ENCODE assay signal across 1 cellular context in the genomic region with DNA sequence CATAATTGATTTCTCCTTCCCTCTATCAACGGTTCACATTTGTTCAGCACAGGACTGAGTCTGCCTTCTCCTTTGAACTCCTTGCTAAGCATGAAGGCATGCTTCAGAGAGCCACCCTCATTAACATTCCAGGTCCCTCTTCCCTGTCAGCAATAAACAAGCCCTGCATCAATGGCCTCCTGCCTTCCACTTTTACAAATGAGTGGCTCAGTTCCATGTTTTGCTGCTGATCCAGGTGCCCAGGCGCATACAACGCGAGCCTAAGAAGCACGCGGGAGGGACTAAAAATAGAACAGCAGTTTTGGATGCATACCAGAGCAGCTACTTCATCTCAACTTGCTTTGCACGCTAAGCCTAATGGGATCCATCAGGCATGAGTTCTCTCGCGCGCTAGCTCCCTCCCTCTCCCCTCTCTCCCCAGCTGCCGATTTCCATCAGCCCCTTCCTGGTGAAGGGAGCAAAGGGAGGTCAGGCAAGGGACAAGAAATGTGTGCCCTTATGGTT.
A peak's percentile ranks its signal among the peaks of the same experiment; 100 is the strongest.
TF ChIP-seq lines count a peak whose summit lies in the region.

No MANE protein-coding gene starts in this region.

TF ChIP-seq in HEK293, 187 proteins besides CTCF, POLR2A, EP300 and RAD21 (continued from another document and continues in another):
- TF ChIP-seq ZNF133 (tag by site-specific recombination; IDR thresholded peaks at IDR 0.05) (no peak; the same call in 1 of the 2 replicates), ZNF354C (tag by site-specific recombination; IDR thresholded peaks at IDR 0.05; ENCODE audit: borderline replicate concordance, low read depth) (no peak), ZNF10 (tag by site-specific recombination; IDR thresholded peaks at IDR 0.05) (peak; percentile 3), KLF7 (tag by site-specific recombination; IDR thresholded peaks at IDR 0.05; ENCODE audit: borderline replicate concordance) (no peak; the same call in 1 of the 2 replicates), ZNF830 (tag by site-specific recombination; IDR thresholded peaks at IDR 0.05; ENCODE audit: low read depth) (no peak), ZNF23 (tag by site-specific recombination; IDR thresholded peaks at IDR 0.05; ENCODE audit: borderline replicate concordance) (no peak), ZNF561 (tag by site-specific recombination; IDR thresholded peaks at IDR 0.05; ENCODE audit: borderline replicate concordance) (no peak), ZNF792 (tag by site-specific recombination; IDR thresholded peaks at IDR 0.05) (no peak), ZNF341 (tag by site-specific recombination; IDR thresholded peaks at IDR 0.05; ENCODE audit: low read depth) (peak; percentile 98), ZBTB20 (tag by site-specific recombination; IDR thresholded peaks at IDR 0.05) (peak; percentile 83), ZSCAN23 (tag by site-specific recombination; IDR thresholded peaks at IDR 0.05) (peak; percentile 90), ZNF366 (tag by site-specific recombination; conservative IDR thresholded peaks at IDR 0.05) (peak; percentile 90), ZNF433 (tag by site-specific recombination; IDR thresholded peaks at IDR 0.05; ENCODE audit: low read depth) (no peak), SALL2 (tag by site-specific recombination; IDR thresholded peaks at IDR 0.05; ENCODE audit: borderline replicate concordance) (no peak), ZNF274 (IDR thresholded peaks at IDR 0.05; ENCODE audit: low read length) (no peak), ZNF274 (tag by site-specific recombination; IDR thresholded peaks at IDR 0.05; ENCODE audit: borderline replicate concordance) (no peak; the same call in 1 of the 2 replicates), ZNF596 (tag by site-specific recombination; IDR thresholded peaks at IDR 0.05) (no peak), ZNF701 (tag by site-specific recombination; IDR thresholded peaks at IDR 0.05) (no peak), ZNF350 (tag by site-specific recombination; IDR thresholded peaks at IDR 0.05) (no peak), WT1 (tag by site-specific recombination; IDR thresholded peaks at IDR 0.05) (peak; percentile 76), HOXC10 (CRISPR knock-in tag; IDR thresholded peaks at IDR 0.05) (no peak), EGR2 (tag by site-specific recombination; IDR thresholded peaks at IDR 0.05; ENCODE audit: low read depth) (no peak), ZNF221 (tag by site-specific recombination; IDR thresholded peaks at IDR 0.05; ENCODE audit: borderline replicate concordance) (no peak), ZNF473 (tag by site-specific recombination; IDR thresholded peaks at IDR 0.05) (no peak), ZNF423 (tag by site-specific recombination; IDR thresholded peaks at IDR 0.05) (peak; percentile 39; the same call in 1 of the 2 replicates), ZBTB1 (tag by site-specific recombination; IDR thresholded peaks at IDR 0.05) (0 out of 2 replicates have a peak, but pooled peaks have one; percentile 36), ZNF548 (tag by site-specific recombination; IDR thresholded peaks at IDR 0.05) (no peak), ZEB2 (tag by site-specific recombination; IDR thresholded peaks at IDR 0.05) (peak; percentile 97), ZNF623 (tag by site-specific recombination; IDR thresholded peaks at IDR 0.05) (no peak), HOXA7 (CRISPR knock-in tag; IDR thresholded peaks at IDR 0.05; ENCODE audit: borderline replicate concordance) (no peak), ZNF324 (tag by site-specific recombination; IDR thresholded peaks at IDR 0.05) (peak; percentile 78), ZNF335 (tag by site-specific recombination; conservative IDR thresholded peaks at IDR 0.05) (peak; percentile 87)
- TF ChIP-seq, protein P1, sequence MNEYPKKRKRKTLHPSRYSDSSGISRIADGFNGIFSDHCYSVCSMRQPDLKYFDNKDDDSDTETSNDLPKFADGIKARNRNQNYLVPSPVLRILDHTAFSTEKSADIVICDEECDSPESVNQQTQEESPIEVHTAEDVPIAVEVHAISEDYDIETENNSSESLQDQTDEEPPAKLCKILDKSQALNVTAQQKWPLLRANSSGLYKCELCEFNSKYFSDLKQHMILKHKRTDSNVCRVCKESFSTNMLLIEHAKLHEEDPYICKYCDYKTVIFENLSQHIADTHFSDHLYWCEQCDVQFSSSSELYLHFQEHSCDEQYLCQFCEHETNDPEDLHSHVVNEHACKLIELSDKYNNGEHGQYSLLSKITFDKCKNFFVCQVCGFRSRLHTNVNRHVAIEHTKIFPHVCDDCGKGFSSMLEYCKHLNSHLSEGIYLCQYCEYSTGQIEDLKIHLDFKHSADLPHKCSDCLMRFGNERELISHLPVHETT (tag by site-specific recombination; IDR thresholded peaks at IDR 0.05): peak; percentile 83
- TF ChIP-seq, protein P2, sequence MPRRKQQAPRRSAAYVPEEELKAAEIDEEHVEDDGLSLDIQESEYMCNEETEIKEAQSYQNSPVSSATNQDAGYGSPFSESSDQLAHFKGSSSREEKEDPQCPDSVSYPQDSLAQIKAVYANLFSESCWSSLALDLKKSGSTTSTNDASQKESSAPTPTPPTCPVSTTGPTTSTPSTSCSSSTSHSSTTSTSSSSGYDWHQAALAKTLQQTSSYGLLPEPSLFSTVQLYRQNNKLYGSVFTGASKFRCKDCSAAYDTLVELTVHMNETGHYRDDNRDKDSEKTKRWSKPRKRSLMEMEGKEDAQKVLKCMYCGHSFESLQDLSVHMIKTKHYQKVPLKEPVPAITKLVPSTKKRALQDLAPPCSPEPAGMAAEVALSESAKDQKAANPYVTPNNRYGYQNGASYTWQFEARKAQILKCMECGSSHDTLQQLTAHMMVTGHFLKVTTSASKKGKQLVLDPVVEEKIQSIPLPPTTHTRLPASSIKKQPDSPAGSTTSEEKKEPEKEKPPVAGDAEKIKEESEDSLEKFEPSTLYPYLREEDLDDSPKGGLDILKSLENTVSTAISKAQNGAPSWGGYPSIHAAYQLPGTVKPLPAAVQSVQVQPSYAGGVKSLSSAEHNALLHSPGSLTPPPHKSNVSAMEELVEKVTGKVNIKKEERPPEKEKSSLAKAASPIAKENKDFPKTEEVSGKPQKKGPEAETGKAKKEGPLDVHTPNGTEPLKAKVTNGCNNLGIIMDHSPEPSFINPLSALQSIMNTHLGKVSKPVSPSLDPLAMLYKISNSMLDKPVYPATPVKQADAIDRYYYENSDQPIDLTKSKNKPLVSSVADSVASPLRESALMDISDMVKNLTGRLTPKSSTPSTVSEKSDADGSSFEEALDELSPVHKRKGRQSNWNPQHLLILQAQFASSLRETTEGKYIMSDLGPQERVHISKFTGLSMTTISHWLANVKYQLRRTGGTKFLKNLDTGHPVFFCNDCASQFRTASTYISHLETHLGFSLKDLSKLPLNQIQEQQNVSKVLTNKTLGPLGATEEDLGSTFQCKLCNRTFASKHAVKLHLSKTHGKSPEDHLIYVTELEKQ (tag by site-specific recombination; IDR thresholded peaks at IDR 0.05; ENCODE audit: borderline replicate concordance): peak; percentile 89
- TF ChIP-seq, protein P3, sequence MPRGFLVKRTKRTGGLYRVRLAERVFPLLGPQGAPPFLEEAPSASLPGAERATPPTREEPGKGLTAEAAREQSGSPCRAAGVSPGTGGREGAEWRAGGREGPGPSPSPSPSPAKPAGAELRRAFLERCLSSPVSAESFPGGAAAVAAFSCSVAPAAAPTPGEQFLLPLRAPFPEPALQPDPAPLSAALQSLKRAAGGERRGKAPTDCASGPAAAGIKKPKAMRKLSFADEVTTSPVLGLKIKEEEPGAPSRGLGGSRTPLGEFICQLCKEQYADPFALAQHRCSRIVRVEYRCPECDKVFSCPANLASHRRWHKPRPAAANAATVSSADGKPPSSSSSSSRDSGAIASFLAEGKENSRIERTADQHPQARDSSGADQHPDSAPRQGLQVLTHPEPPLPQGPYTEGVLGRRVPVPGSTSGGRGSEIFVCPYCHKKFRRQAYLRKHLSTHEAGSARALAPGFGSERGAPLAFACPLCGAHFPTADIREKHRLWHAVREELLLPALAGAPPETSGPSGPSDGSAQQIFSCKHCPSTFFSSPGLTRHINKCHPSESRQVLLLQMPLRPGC (tag by site-specific recombination; IDR thresholded peaks at IDR 0.05): peak; percentile 96
- TF ChIP-seq, protein P4, sequence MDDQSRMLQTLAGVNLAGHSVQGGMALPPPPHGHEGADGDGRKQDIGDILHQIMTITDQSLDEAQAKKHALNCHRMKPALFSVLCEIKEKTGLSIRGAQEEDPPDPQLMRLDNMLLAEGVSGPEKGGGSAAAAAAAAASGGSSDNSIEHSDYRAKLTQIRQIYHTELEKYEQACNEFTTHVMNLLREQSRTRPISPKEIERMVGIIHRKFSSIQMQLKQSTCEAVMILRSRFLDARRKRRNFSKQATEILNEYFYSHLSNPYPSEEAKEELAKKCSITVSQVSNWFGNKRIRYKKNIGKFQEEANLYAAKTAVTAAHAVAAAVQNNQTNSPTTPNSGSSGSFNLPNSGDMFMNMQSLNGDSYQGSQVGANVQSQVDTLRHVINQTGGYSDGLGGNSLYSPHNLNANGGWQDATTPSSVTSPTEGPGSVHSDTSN (CRISPR knock-in tag; IDR thresholded peaks at IDR 0.05): no peak
- TF ChIP-seq, protein P5, sequence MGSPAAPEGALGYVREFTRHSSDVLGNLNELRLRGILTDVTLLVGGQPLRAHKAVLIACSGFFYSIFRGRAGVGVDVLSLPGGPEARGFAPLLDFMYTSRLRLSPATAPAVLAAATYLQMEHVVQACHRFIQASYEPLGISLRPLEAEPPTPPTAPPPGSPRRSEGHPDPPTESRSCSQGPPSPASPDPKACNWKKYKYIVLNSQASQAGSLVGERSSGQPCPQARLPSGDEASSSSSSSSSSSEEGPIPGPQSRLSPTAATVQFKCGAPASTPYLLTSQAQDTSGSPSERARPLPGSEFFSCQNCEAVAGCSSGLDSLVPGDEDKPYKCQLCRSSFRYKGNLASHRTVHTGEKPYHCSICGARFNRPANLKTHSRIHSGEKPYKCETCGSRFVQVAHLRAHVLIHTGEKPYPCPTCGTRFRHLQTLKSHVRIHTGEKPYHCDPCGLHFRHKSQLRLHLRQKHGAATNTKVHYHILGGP (tag by site-specific recombination; IDR thresholded peaks at IDR 0.05): no peak
- TF ChIP-seq, protein P6, sequence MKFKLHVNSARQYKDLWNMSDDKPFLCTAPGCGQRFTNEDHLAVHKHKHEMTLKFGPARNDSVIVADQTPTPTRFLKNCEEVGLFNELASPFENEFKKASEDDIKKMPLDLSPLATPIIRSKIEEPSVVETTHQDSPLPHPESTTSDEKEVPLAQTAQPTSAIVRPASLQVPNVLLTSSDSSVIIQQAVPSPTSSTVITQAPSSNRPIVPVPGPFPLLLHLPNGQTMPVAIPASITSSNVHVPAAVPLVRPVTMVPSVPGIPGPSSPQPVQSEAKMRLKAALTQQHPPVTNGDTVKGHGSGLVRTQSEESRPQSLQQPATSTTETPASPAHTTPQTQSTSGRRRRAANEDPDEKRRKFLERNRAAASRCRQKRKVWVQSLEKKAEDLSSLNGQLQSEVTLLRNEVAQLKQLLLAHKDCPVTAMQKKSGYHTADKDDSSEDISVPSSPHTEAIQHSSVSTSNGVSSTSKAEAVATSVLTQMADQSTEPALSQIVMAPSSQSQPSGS (tag by site-specific recombination; IDR thresholded peaks at IDR 0.05; ENCODE audit: low read depth): no peak
- TF ChIP-seq, protein P7, sequence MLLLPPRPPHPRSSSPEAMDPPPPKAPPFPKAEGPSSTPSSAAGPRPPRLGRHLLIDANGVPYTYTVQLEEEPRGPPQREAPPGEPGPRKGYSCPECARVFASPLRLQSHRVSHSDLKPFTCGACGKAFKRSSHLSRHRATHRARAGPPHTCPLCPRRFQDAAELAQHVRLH (tag by site-specific recombination; IDR thresholded peaks at IDR 0.05): peak; percentile 82
- TF ChIP-seq, protein P8, sequence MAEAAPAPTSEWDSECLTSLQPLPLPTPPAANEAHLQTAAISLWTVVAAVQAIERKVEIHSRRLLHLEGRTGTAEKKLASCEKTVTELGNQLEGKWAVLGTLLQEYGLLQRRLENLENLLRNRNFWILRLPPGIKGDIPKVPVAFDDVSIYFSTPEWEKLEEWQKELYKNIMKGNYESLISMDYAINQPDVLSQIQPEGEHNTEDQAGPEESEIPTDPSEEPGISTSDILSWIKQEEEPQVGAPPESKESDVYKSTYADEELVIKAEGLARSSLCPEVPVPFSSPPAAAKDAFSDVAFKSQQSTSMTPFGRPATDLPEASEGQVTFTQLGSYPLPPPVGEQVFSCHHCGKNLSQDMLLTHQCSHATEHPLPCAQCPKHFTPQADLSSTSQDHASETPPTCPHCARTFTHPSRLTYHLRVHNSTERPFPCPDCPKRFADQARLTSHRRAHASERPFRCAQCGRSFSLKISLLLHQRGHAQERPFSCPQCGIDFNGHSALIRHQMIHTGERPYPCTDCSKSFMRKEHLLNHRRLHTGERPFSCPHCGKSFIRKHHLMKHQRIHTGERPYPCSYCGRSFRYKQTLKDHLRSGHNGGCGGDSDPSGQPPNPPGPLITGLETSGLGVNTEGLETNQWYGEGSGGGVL (tag by site-specific recombination; IDR thresholded peaks at IDR 0.05): peak; percentile 83
- TF ChIP-seq, protein P9, sequence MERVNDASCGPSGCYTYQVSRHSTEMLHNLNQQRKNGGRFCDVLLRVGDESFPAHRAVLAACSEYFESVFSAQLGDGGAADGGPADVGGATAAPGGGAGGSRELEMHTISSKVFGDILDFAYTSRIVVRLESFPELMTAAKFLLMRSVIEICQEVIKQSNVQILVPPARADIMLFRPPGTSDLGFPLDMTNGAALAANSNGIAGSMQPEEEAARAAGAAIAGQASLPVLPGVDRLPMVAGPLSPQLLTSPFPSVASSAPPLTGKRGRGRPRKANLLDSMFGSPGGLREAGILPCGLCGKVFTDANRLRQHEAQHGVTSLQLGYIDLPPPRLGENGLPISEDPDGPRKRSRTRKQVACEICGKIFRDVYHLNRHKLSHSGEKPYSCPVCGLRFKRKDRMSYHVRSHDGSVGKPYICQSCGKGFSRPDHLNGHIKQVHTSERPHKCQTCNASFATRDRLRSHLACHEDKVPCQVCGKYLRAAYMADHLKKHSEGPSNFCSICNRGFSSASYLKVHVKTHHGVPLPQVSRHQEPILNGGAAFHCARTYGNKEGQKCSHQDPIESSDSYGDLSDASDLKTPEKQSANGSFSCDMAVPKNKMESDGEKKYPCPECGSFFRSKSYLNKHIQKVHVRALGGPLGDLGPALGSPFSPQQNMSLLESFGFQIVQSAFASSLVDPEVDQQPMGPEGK (tag by site-specific recombination; IDR thresholded peaks at IDR 0.05): peak; percentile 80
- TF ChIP-seq, protein P10, sequence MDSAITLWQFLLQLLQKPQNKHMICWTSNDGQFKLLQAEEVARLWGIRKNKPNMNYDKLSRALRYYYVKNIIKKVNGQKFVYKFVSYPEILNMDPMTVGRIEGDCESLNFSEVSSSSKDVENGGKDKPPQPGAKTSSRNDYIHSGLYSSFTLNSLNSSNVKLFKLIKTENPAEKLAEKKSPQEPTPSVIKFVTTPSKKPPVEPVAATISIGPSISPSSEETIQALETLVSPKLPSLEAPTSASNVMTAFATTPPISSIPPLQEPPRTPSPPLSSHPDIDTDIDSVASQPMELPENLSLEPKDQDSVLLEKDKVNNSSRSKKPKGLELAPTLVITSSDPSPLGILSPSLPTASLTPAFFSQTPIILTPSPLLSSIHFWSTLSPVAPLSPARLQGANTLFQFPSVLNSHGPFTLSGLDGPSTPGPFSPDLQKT (IDR thresholded peaks at IDR 0.05; ENCODE audit: borderline replicate concordance, low read depth, low read length): no peak
